In the genomic region with DNA sequence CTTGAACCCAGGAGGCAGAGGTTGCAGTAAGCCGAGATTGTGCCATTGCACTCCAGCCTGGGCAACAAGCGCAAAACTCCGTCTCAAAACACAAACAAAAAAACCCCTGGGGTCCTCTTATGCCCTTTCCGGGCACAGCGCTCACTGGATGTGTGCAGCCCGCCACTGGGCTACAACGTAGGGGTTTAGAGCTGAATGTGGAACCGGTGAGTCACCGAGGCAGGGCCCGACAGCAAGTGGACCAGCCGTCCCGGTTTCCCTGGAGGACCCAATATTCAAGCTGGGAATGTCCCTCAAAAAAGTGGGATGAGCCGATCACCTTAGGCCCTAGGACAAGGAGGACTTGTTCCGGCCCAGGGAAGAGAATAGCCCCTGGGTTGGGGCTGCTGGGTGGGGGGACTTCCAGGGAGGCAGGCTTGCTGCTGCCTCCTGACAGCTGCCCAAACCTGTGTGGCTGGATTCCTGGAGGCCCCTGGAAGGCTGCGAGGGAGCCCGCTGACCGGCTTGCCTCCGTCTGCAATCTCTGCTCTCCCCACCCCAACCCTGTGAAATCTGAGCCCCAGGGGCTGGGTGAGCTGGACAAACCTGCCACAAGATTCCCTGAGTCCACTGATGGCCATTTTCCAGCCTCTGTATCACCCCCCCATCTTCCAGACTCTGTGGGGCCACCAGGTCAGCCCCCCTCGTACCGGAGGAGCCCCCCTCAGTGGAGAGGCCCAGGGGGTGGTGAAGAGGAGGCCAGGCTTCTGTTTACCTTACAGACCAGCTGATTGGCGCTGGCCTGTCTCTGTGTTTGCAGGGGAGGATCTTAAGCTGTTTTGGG, we compare ENCODE assay signal across 15 cellular contexts. TPM values are rescaled to one million over a fixed set of nuclear protein-coding genes. Genes with fewer than 3 reads are reported as not detected.
DNase-seq lines count a peak whose midpoint lies in the region; ATAC-seq and TF ChIP-seq lines count a peak whose summit lies in the region.
"Had no signal": no experiment of that assay in that cellular context is flagged by ENCODE, and none has a peak within 500 bp of the region (broad histone marks: within the 10 kb centered on the region; RNA-seq: fewer than 3 reads in every experiment).

No MANE protein-coding gene starts in this region.

- H3K79me2 ChIP-seq in MM.1S (ENCODE audit: low read length): no peaks in the 10 kb centered on the region

- peaks cover 63 to 99% (median 85%) of the 10 kb centered on the region in 11 experiments for H3K27me3 ChIP-seq in BLaER1 treated with 17β-estradiol and CSF1 and Interleukin-3, amounts not matched to agents 10 nM and 100 nM
- 0 out of 2 replicates have a peak, but pooled peaks cover 7% of the 10 kb centered on the region for H3K27me3 ChIP-seq in HUES48 (ENCODE audit: control insufficient read depth, insufficient read depth, low read length)
- no peaks in the 10 kb centered on the region for H3K27me3 ChIP-seq in lung (ENCODE audit: control insufficient read depth, insufficient read depth)
- H3K27me3 ChIP-seq in MM.1S (replicated peaks; ENCODE audit: insufficient read depth, low read length): peaks cover 74% of the 10 kb centered on the region

- no peaks in the 10 kb centered on the region for H3K36me3 ChIP-seq in BLaER1 treated with 17β-estradiol and CSF1 and Interleukin-3, amounts not matched to agents 10 nM and 100 nM
- H3K36me3 ChIP-seq in HUES48 (ENCODE audit: control insufficient read depth, insufficient read depth, low read length) (peaks cover 1% of the 10 kb centered on the region), lung (ENCODE audit: control insufficient read depth in 2 of 2, insufficient read depth in 2 of 2, low read length in 2 of 2) (no peaks in the 10 kb centered on the region), MM.1S (replicated peaks; ENCODE audit: insufficient read depth, low read length) (no peaks in the 10 kb centered on the region)

- peaks cover 3% of the 10 kb centered on the region; the same call in 1 of the 2 replicates for H3F3A ChIP-seq in MM.1S (ENCODE audit: insufficient read depth, low read length)

- peak; percentile 81 for DNase-seq in ecto neural progenitor cell (ENCODE audit: low spot score)
- peak; percentile 79 for DNase-seq in lung (ENCODE audit: low spot score)
- no peak for DNase-seq in DMS79 (lab: John Stamatoyannopoulos, UW)
- DNase-seq in left lobe of liver (ENCODE audit: low spot score): no peak
- no peak for DNase-seq in inferior parietal cortex (ENCODE audit: extremely low spot score)
- DNase-seq in MM.1S: no peak
- DNase-seq: activated T-cell treated with anti-CD3 and anti-CD28 coated beads for 4 hours; amniotic stem cell; effector memory CD4-positive, alpha-beta T cell; KBM-7; NCI-H2171 treated with DMSO at 0.1 percent for 48 hours had no signal

- peaks cover 0 to 15% (median 0%) of the 10 kb centered on the region in 11 experiments; a peak in 5 of 22 replicates for H4K20me1 ChIP-seq in BLaER1 treated with 17β-estradiol and CSF1 and Interleukin-3, amounts not matched to agents 10 nM and 100 nM
- no peaks in the 10 kb centered on the region for H4K20me1 ChIP-seq in MM.1S (ENCODE audit: insufficient read depth, low read length)

- TF ChIP-seq CTCF in lung (IDR thresholded peaks at IDR 0.05; ENCODE audit: control extremely low read depth, extremely low read depth) (no peak), MM.1S (IDR thresholded peaks at IDR 0.05; ENCODE audit: low read length) (no peak)

- peaks cover 41 to 60% (median 50%) of the 10 kb centered on the region in 10 experiments for H3K4me1 ChIP-seq in BLaER1 treated with 17β-estradiol and CSF1 and Interleukin-3, amounts not matched to agents 10 nM and 100 nM
- H3K4me1 ChIP-seq in HUES48 (ENCODE audit: control insufficient read depth, insufficient read depth, low read length) (peaks cover 76% of the 10 kb centered on the region), lung (ENCODE audit: control insufficient read depth in 2 of 2, insufficient read depth in 2 of 2, low read length in 2 of 2) (peaks cover 0 to 2% of the 10 kb centered on the region in 2 donors), MM.1S (ENCODE audit: low read length) (peaks cover 17% of the 10 kb centered on the region)

- H3K9ac ChIP-seq in BLaER1 treated with 17β-estradiol and CSF1 and Interleukin-3, amounts not matched to agents 10 nM and 100 nM: no peak overlapping the region
- H3K9ac ChIP-seq in HUES48 (ENCODE audit: low read depth, low read length): peak overlapping the region; percentile 60
- H3K9ac ChIP-seq in MM.1S (ENCODE audit: low read length): no peak overlapping the region

- no peak overlapping the region for H2AFZ ChIP-seq in MM.1S (ENCODE audit: low read length)

- peak overlapping the region in 6 of 11 experiments; percentile 94 to 99 (median 98); a peak in 10 of 22 replicates for H3K4me2 ChIP-seq in BLaER1 treated with 17β-estradiol and CSF1 and Interleukin-3, amounts not matched to agents 10 nM and 100 nM
- H3K4me2 ChIP-seq in MM.1S (ENCODE audit: low read depth, low read length): no peak overlapping the region

- H3K4me3 ChIP-seq in BLaER1 treated with 17β-estradiol and CSF1 and Interleukin-3, amounts not matched to agents 10 nM and 100 nM: no peak overlapping the region
- H3K4me3 ChIP-seq in HUES48 (ENCODE audit: low read depth, low read length) (peak overlapping the region; percentile 52), lung (no peak overlapping the region), MM.1S (ENCODE audit: low read length) (no peak overlapping the region)
- H3K4me3 ChIP-seq: skin epidermis had no signal

- H3K9me3 ChIP-seq in BLaER1 treated with 17β-estradiol and CSF1 and Interleukin-3, amounts not matched to agents 10 nM and 100 nM (replicated peaks in 1 of 11): no peaks in the 10 kb centered on the region
- H3K9me3 ChIP-seq in HUES48 (ENCODE audit: control insufficient read depth, insufficient read depth, low read length): no peaks in the 10 kb centered on the region
- H3K9me3 ChIP-seq in lung (ENCODE audit: control insufficient read depth in 2 of 2, insufficient read depth in 1 of 2, low read length in 1 of 2): peaks cover 0 to 2% of the 10 kb centered on the region in 2 donors
- no peaks in the 10 kb centered on the region for H3K9me3 ChIP-seq in MM.1S (replicated peaks; ENCODE audit: insufficient read depth, low read length)

- peak; percentile 52 for ATAC-seq in lung (ENCODE audit: insufficient read depth, low FRiP score)
- no peak for ATAC-seq in left lobe of liver

- 47 to 69% methylated on average over 21 of the region's 21 CpGs for WGBS in lung, 2 donors

- no peak overlapping the region for H3K27ac ChIP-seq in BLaER1 treated with 17β-estradiol and CSF1 and Interleukin-3, amounts not matched to agents 10 nM and 100 nM
- H3K27ac ChIP-seq in HUES48 (ENCODE audit: low read depth, low read length): peak overlapping the region; percentile 98
- peak overlapping the region in 1 of 2 donors; percentile 78 for H3K27ac ChIP-seq in lung (ENCODE audit: low read depth in 1 of 2, low read length in 1 of 2)
- H3K27ac ChIP-seq in MM.1S (ENCODE audit: low read length): no peak overlapping the region
- H3K27ac ChIP-seq: skin epidermis had no signal

- H3K9me2 ChIP-seq in MM.1S (replicated peaks; ENCODE audit: insufficient read depth, low read length): no peaks in the 10 kb centered on the region

RNA-seq across cellular contexts. Expression of gene CLDN9, which starts 2.9 kb away (rescaled TPM):
- total RNA-seq in lung (1 to 10 TPM; 1.5 to 5.3 TPM), left lobe of liver (1.5 TPM)
- under 1 TPM; 0.91 to 0.98 TPM for polyA plus RNA-seq in lung
- total RNA-seq: glomerular endothelial cell had no signal

RNA-seq across cellular contexts. Expression of gene CLDN6, which starts 8.2 kb away (rescaled TPM):
- total RNA-seq in lung (1 to 10 TPM in 1 of 2 donors, under 1 TPM in 1; 0.92 to 7.1 TPM), left lobe of liver (0.96 TPM)
- polyA plus RNA-seq in lung: under 1 TPM in 1 of 2 donors, not detected in 1; 0.10 TPM

RNA-seq across cellular contexts. Expression of gene TNFRSF12A, which starts 10.4 kb away (rescaled TPM):
- total RNA-seq in lung (100 to 1,000 TPM in 1 of 2 donors, 10 to 100 TPM in 1; 19.1 to 107 TPM), left lobe of liver (4.3 TPM)
- 100 to 1,000 TPM; 132 to 192 TPM for polyA plus RNA-seq in lung

RNA-seq across cellular contexts. Expression of gene HCFC1R1, which starts 14.0 kb away (rescaled TPM):
- total RNA-seq in lung (10 to 100 TPM; 10.9 to 51.1 TPM), left lobe of liver (11.2 TPM)
- polyA plus RNA-seq in lung: 100 to 1,000 TPM in 1 of 2 donors, 10 to 100 TPM in 1; 40.4 to 138 TPM

RNA-seq across cellular contexts. Expression of gene THOC6, which starts 14.1 kb away (rescaled TPM):
- total RNA-seq in lung (10 to 100 TPM; 12.7 to 39.9 TPM), left lobe of liver (9.6 TPM)
- polyA plus RNA-seq in lung: 10 to 100 TPM; 40.0 to 58.3 TPM

Comparison
In these comparisons a context has a peak if more than half of its experiments do, and no peak if none do; other contexts are left out.
1. DNase-seq: peak in ecto neural progenitor cell (single experiment) and lung (single experiment); none in DMS79 (single experiment), left lobe of liver (single experiment), inferior parietal cortex (single experiment) and MM.1S (single experiment).